In genomic region chr11:128713595-128713994, GRCh38 we compare ENCODE assay signal across 11 cellular contexts.
DNase-seq lines count a peak whose midpoint lies in the region; ATAC-seq lines count a peak whose summit lies in the region.
"Had no signal": no experiment of that assay in that cellular context is flagged by ENCODE, and none has a peak within 500 bp of the region (broad histone marks: within the 10 kb centered on the region; RNA-seq: fewer than 3 reads in every experiment).

No MANE protein-coding gene starts in this region.

- H3K4me2 ChIP-seq in BLaER1 = peak overlapping the region; percentile 97

- no peak overlapping the region for H3K4me3 ChIP-seq in BLaER1
- H3K4me3 ChIP-seq: sigmoid colon had no signal

- peak; percentile 93 for DNase-seq in MV-4-11 (lab: John Stamatoyannopoulos, UW)
- no peak for DNase-seq in UCSD-AML1 (lab: John Stamatoyannopoulos, UW; ENCODE audit: unreplicated experiment)
- no peak for DNase-seq in DMS 273 (lab: John Stamatoyannopoulos, UW; ENCODE audit: unreplicated experiment)
- DNase-seq: DMS79 treated with DMSO at 0.1 percent for 48 hours, NCI-H748 treated with DMSO at 0.1 percent for 48 hours, sigmoid colon had no signal

- H3K4me3 Mint-ChIP-seq in dendritic cell treated with granulocyte-macrophage colony-stimulating factor and Interleukin-4, amounts not matched to agents 40 ng/mL and 50 ng/mL, for 4 days = no peak overlapping the region

- peak overlapping the region; percentile 18; the same call in 1 of the 2 replicates for H3K27ac ChIP-seq in BLaER1

- H3K36me3 Mint-ChIP-seq in dendritic cell treated with granulocyte-macrophage colony-stimulating factor and Interleukin-4, amounts not matched to agents 40 ng/mL and 50 ng/mL, for 4 days (ENCODE audit: low read depth) = peaks cover 53% of the 10 kb centered on the region

- peaks cover 83% of the 10 kb centered on the region for H3K4me1 Mint-ChIP-seq in dendritic cell treated with granulocyte-macrophage colony-stimulating factor and Interleukin-4, amounts not matched to agents 40 ng/mL and 50 ng/mL, for 4 days (ENCODE audit: low read depth)

- H3K27me3 Mint-ChIP-seq in dendritic cell treated with granulocyte-macrophage colony-stimulating factor and Interleukin-4, amounts not matched to agents 40 ng/mL and 50 ng/mL, for 4 days = no peaks in the 10 kb centered on the region

- H3K27me3 ChIP-seq in BLaER1 = no peaks in the 10 kb centered on the region
- H3K27me3 ChIP-seq: sigmoid colon had no signal

- H3K27ac Mint-ChIP-seq in dendritic cell treated with granulocyte-macrophage colony-stimulating factor and Interleukin-4, amounts not matched to agents 40 ng/mL and 50 ng/mL, for 4 days = peak overlapping the region; percentile 97

- peaks cover 9% of the 10 kb centered on the region for H3K9me3 Mint-ChIP-seq in dendritic cell treated with granulocyte-macrophage colony-stimulating factor and Interleukin-4, amounts not matched to agents 40 ng/mL and 50 ng/mL, for 4 days

- H3K9ac ChIP-seq in BLaER1 = no peak overlapping the region

- H3K4me1 ChIP-seq in BLaER1 = peaks cover 100% of the 10 kb centered on the region

- intact Hi-C loops in dendritic cell treated with granulocyte-macrophage colony-stimulating factor and Interleukin-4, amounts not matched to agents 40 ng/mL and 50 ng/mL, for 4 days (cut with micrococcal nuclease) = no loop called here

- peaks cover 89% of the 10 kb centered on the region for H3K36me3 ChIP-seq in BLaER1
- H3K36me3 ChIP-seq: sigmoid colon had no signal

- H4K20me1 ChIP-seq in BLaER1 = peaks cover 100% of the 10 kb centered on the region

- peaks cover 9% of the 10 kb centered on the region; the same call in 1 of the 2 replicates for H3K9me3 ChIP-seq in BLaER1
- H3K9me3 ChIP-seq: sigmoid colon had no signal

- ATAC-seq in GM18909 (IDR thresholded peaks at IDR 0.05; ENCODE audit: poor library complexity, unreplicated experiment) (peak; percentile 34), GM21717 (IDR thresholded peaks at IDR 0.05; ENCODE audit: unreplicated experiment) (no peak), HG03460 (IDR thresholded peaks at IDR 0.05; ENCODE audit: unreplicated experiment) (no peak)
